ENCODE assay signal across 1 cellular context in the genomic region with DNA sequence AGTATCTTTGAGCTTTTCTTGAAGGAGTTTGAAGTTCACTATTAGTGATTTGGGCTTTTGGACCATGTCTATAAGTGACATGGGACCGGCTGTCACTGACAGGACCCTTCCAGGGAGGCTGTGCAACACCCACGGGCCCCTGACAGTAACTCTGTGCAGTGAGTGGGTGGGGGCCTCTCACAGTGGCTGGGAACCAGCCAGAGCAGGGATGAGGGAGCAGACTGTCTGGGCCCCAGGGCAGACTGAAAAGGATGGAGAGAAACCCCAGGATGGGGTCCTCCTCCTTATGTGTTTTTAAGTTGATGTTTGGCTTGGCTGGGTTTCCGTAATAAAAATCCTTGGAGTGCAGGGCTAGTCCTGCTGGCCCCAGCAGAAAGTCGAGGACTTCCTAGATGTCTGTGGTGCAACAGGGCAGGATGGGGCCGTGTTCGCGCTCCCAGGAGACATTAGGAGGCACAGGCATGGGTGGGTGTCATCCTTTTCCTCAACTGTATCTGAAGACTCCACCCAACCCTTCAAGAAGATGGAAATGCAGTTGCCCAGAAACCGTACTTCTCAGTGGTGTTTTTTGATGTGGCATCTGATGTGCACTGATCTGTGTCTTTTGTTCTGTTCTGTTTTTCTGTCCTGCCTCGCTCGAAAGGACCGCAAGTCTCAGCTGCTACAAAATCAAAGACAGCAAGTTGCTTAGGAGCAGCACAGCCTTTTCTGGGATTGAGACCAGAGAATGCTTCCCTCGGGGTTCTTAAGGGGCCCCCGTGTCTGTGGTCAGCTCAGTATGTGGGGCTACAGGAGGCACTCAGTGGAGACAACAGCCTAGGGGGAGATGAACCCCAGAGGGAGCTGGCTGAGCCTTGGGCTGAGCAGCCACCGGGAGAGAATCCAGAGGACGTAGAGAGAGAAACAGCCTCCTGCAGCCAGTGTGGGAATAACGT.
A peak's percentile ranks its signal among the peaks of the same experiment; 100 is the strongest.
TF ChIP-seq lines count a peak whose summit lies in the region.

No MANE protein-coding gene starts in this region.

TF ChIP-seq in GM12878, 131 proteins besides CTCF, POLR2A, EP300 and RAD21 (continued from another document):
- TF ChIP-seq IRF3 (IDR thresholded peaks at IDR 0.05) (no peak), E2F8 (IDR thresholded peaks at IDR 0.05; ENCODE audit: low read depth, partially characterized antibody) (no peak), EGR1 (IDR thresholded peaks at IDR 0.05; ENCODE audit: borderline replicate concordance in 1 of 2, low read depth in 2 of 2, low read length in 2 of 2) (peak in 1 of 2 experiments; percentile 66; a peak in 1 of 3 replicates), SIX5 (IDR thresholded peaks at IDR 0.05; ENCODE audit: low read depth, low read length, severe bottlenecking) (no peak), IRF4 (IDR thresholded peaks at IDR 0.05; ENCODE audit: low read depth, low read length) (0 out of 2 replicates have a peak, but pooled peaks have one; percentile 22), YBX1 (IDR thresholded peaks at IDR 0.05) (no peak), HDAC2 (IDR thresholded peaks at IDR 0.05) (no peak), SPI1 (IDR thresholded peaks at IDR 0.05; ENCODE audit: borderline replicate concordance, insufficient read depth, low read depth, low read length) (peak; percentile 24; the same call in 1 of the 2 replicates), BMI1 (IDR thresholded peaks at IDR 0.05; ENCODE audit: borderline replicate concordance) (no peak), RUNX3 (IDR thresholded peaks at IDR 0.05; ENCODE audit: low read length) (peak; percentile 85), SREBF2 (IDR thresholded peaks at IDR 0.05; ENCODE audit: low read length) (no peak), ZNF384 (IDR thresholded peaks at IDR 0.05; ENCODE audit: borderline replicate concordance, low read depth, low read length) (no peak), PML (IDR thresholded peaks at IDR 0.05; ENCODE audit: low read length) (no peak), RB1 (IDR thresholded peaks at IDR 0.05; ENCODE audit: borderline replicate concordance) (no peak), IKZF1 (conservative IDR thresholded peaks at IDR 0.05) (peak; percentile 32; the same call in 1 of the 2 replicates), ZNF687 (IDR thresholded peaks at IDR 0.05) (peak; percentile 37; the same call in 1 of the 2 replicates), PAX5 (IDR thresholded peaks at IDR 0.05; ENCODE audit: borderline replicate concordance, low read depth, low read length) (peak; percentile 54; the same call in 1 of the 2 replicates), CREB1 (IDR thresholded peaks at IDR 0.05; ENCODE audit: low read depth) (no peak), POU2F2 (IDR thresholded peaks at IDR 0.05; ENCODE audit: borderline replicate concordance, low read depth, low read length) (0 out of 3 replicates have a peak, but pooled peaks have one; percentile 14), NR2C1 (IDR thresholded peaks at IDR 0.05) (no peak), TCF7 (IDR thresholded peaks at IDR 0.05; ENCODE audit: borderline replicate concordance) (peak; percentile 92), PAX8 (IDR thresholded peaks at IDR 0.05) (no peak), NFIC (IDR thresholded peaks at IDR 0.05; ENCODE audit: low read depth, low read length) (no peak)
- TF ChIP-seq, protein P1, sequence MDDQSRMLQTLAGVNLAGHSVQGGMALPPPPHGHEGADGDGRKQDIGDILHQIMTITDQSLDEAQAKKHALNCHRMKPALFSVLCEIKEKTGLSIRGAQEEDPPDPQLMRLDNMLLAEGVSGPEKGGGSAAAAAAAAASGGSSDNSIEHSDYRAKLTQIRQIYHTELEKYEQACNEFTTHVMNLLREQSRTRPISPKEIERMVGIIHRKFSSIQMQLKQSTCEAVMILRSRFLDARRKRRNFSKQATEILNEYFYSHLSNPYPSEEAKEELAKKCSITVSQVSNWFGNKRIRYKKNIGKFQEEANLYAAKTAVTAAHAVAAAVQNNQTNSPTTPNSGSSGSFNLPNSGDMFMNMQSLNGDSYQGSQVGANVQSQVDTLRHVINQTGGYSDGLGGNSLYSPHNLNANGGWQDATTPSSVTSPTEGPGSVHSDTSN (IDR thresholded peaks at IDR 0.05; ENCODE audit: insufficient replicate concordance, low read depth, low read length) = no peak
- TF ChIP-seq, protein P2, sequence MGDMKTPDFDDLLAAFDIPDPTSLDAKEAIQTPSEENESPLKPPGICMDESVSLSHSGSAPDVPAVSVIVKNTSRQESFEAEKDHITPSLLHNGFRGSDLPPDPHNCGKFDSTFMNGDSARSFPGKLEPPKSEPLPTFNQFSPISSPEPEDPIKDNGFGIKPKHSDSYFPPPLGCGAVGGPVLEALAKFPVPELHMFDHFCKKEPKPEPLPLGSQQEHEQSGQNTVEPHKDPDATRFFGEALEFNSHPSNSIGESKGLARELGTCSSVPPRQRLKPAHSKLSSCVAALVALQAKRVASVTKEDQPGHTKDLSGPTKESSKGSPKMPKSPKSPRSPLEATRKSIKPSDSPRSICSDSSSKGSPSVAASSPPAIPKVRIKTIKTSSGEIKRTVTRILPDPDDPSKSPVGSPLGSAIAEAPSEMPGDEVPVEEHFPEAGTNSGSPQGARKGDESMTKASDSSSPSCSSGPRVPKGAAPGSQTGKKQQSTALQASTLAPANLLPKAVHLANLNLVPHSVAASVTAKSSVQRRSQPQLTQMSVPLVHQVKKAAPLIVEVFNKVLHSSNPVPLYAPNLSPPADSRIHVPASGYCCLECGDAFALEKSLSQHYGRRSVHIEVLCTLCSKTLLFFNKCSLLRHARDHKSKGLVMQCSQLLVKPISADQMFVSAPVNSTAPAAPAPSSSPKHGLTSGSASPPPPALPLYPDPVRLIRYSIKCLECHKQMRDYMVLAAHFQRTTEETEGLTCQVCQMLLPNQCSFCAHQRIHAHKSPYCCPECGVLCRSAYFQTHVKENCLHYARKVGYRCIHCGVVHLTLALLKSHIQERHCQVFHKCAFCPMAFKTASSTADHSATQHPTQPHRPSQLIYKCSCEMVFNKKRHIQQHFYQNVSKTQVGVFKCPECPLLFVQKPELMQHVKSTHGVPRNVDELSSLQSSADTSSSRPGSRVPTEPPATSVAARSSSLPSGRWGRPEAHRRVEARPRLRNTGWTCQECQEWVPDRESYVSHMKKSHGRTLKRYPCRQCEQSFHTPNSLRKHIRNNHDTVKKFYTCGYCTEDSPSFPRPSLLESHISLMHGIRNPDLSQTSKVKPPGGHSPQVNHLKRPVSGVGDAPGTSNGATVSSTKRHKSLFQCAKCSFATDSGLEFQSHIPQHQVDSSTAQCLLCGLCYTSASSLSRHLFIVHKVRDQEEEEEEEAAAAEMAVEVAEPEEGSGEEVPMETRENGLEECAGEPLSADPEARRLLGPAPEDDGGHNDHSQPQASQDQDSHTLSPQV (IDR thresholded peaks at IDR 0.05) = no peak
- TF ChIP-seq, protein P3, sequence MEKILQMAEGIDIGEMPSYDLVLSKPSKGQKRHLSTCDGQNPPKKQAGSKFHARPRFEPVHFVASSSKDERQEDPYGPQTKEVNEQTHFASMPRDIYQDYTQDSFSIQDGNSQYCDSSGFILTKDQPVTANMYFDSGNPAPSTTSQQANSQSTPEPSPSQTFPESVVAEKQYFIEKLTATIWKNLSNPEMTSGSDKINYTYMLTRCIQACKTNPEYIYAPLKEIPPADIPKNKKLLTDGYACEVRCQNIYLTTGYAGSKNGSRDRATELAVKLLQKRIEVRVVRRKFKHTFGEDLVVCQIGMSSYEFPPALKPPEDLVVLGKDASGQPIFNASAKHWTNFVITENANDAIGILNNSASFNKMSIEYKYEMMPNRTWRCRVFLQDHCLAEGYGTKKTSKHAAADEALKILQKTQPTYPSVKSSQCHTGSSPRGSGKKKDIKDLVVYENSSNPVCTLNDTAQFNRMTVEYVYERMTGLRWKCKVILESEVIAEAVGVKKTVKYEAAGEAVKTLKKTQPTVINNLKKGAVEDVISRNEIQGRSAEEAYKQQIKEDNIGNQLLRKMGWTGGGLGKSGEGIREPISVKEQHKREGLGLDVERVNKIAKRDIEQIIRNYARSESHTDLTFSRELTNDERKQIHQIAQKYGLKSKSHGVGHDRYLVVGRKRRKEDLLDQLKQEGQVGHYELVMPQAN (conservative IDR thresholded peaks at IDR 0.05) = no peak
TF ChIP-seq in GM12878: peak in this region for 11.
